13 cellular contexts compared by ENCODE assay signal in the genomic region with DNA sequence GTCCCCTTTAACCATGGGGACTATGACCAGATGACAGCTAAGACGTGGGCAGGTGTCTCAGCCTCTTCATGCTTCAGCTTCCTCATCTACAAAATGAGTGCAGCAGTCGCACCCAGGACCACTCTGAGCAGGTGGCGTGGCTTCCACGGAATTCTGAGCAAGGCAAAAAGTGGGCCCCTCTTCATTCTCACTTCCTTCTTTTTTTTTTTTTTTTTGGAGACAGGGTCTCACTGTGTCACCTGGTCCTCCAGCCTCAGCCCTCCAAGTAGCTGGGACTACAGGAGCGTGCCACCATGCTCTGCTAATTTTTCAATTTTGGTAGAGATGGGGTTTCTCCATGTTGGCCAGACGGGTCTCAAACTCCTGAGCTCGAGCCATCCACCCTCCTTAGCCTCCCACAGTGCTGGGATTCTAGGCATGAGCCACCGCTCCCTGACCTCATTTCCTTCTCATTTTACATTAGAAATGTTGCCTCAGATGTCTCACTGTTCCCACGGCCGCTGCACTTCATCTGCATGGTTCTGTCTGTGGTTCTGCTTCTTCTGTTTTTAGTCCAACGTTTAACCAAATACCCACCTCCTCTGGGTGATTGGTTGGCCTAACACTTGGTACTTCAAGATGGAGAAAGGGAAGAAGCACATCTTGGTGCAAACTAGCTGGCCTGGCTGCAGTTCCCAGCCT. TPM values are rescaled to one million over a fixed set of nuclear protein-coding genes. Genes with fewer than 3 reads are reported as not detected.
DNase-seq lines count a peak whose midpoint lies in the region; ATAC-seq, FAIRE-seq and TF ChIP-seq lines count a peak whose summit lies in the region.
"Had no signal": no experiment of that assay in that cellular context is flagged by ENCODE, and none has a peak within 500 bp of the region (broad histone marks: within the 10 kb centered on the region; RNA-seq: fewer than 3 reads in every experiment).

No MANE protein-coding gene starts in this region.

- H4K20me1 ChIP-seq in astrocyte (ENCODE audit: insufficient read depth, low read length), result no peaks in the 10 kb centered on the region

- peak overlapping the region; percentile 54 for H2AFZ ChIP-seq in astrocyte (ENCODE audit: low read depth, low read length)

- CTCF ChIA-PET in activated CD4-positive, alpha-beta T cell treated with anti-CD3 and anti-CD28 coated beads for 36 hours (lab: Charles Lee), result interaction anchor here (1.0 kb wide), 1 partner anchor 11 kb away, joined by 5 read pairs; no protein-coding TSS in a partner anchor

- no peaks in the 10 kb centered on the region for H3K9me3 Mint-ChIP-seq in activated CD4-positive, alpha-beta T cell treated with anti-CD3 and anti-CD28 coated beads for 36 hours (ENCODE audit: low read depth)
- peaks cover 1% of the 10 kb centered on the region for H3K9me3 Mint-ChIP-seq in astrocyte (ENCODE audit: unreplicated experiment)

- intact Hi-C loops in activated CD4-positive, alpha-beta T cell treated with anti-CD3 and anti-CD28 coated beads for 36 hours (cut with DNase I, micrococcal nuclease), result no loop called here
- intact Hi-C loops in spleen (cut with DNase I; ENCODE audit: low total_unique reads), result no loop called here

- 29 to 34% (median 32%) methylated on average over 11 of the region's 11 CpGs for WGBS in spleen, 5 donors

- POLR2A ChIA-PET in activated CD4-positive, alpha-beta T cell treated with anti-CD3 and anti-CD28 coated beads for 36 hours (lab: Charles Lee), result no interaction called here

- H3K4me3 ChIP-seq in HL-60 (replicated peaks; ENCODE audit: insufficient read depth, low read length) (no peak overlapping the region), astrocyte (ENCODE audit: insufficient read depth, low read depth, low read length) (no peak overlapping the region), spleen (peak overlapping the region in 1 of 8 donors; percentile 18)
- H3K4me3 ChIP-seq: right atrium auricular region had no signal

- no peak for TF ChIP-seq POLR2A in spleen (IDR thresholded peaks at IDR 0.05)

- H3K27me3 ChIP-seq in HL-60 (ENCODE audit: insufficient read depth, poor library complexity, severe bottlenecking) (no peaks in the 10 kb centered on the region), astrocyte (ENCODE audit: insufficient read depth, low read length) (no peaks in the 10 kb centered on the region), spleen (replicated peaks in 1 of 7) (no peaks in the 10 kb centered on the region)
- H3K27me3 ChIP-seq: right atrium auricular region had no signal

- H3K9ac ChIP-seq in astrocyte (ENCODE audit: low read length), result no peak overlapping the region

- H3K4me3 Mint-ChIP-seq in activated CD4-positive, alpha-beta T cell treated with anti-CD3 and anti-CD28 coated beads for 36 hours, result no peak overlapping the region
- H3K4me3 Mint-ChIP-seq in astrocyte (ENCODE audit: unreplicated experiment), result no peak overlapping the region

- no peaks in the 10 kb centered on the region for H3K9me3 ChIP-seq in astrocyte (ENCODE audit: insufficient read depth, low read depth, low read length)
- H3K9me3 ChIP-seq in spleen, result no peaks in the 10 kb centered on the region
- H3K9me3 ChIP-seq: right atrium auricular region had no signal

- in situ Hi-C loops in G401 (cut with HindIII; ENCODE audit: low sequenced_read_pairs), result no loop called here

- no peaks in the 10 kb centered on the region for H3K79me2 ChIP-seq in astrocyte (ENCODE audit: insufficient read depth, low read length)

- H3K4me2 ChIP-seq in astrocyte (ENCODE audit: low read length), result no peak overlapping the region

- peaks cover 12% of the 10 kb centered on the region for H3K4me1 Mint-ChIP-seq in activated CD4-positive, alpha-beta T cell treated with anti-CD3 and anti-CD28 coated beads for 36 hours
- peaks cover 1% of the 10 kb centered on the region for H3K4me1 Mint-ChIP-seq in astrocyte (ENCODE audit: low read depth, unreplicated experiment)

- DNase-seq in activated CD4-positive, alpha-beta T cell treated with anti-CD3 and anti-CD28 coated beads for 36 hours, result peak; percentile 40
- no peak for DNase-seq in activated CD4-positive, alpha-beta T cell treated with anti-CD3 and anti-CD28 coated beads, Interleukin-2, amount 50 U/mL, for 4 hours
- DNase-seq in HL-60 (ENCODE audit: low read depth in 1 of 2, low spot score in 1 of 2) (peak; percentile 35 to 67), astrocyte (ENCODE audit: low read depth) (no peak), spleen (peak; percentile 82), G401 (ENCODE audit: low spot score) (no peak), DMS 273 (lab: John Stamatoyannopoulos, UW; ENCODE audit: unreplicated experiment) (no peak), T-helper 2 cell (no peak)
- DNase-seq: activated CD4-positive, alpha-beta T cell treated with anti-CD3 and anti-CD28 coated beads for 1 hour; left ventricle myocardium superior; NCI-H748 treated with DMSO at 0.1 percent for 48 hours had no signal

- H3K27ac ChIP-seq in HL-60 (replicated peaks) (no peak overlapping the region), astrocyte (ENCODE audit: low read depth, low read length) (peak overlapping the region; percentile 1), spleen (peak overlapping the region in 6 of 8 donors; percentile 9 to 66 (median 58))
- H3K27ac ChIP-seq: right atrium auricular region had no signal

- H3K4me1 ChIP-seq in astrocyte (ENCODE audit: insufficient read depth, low read length) (peaks cover 2% of the 10 kb centered on the region), spleen (peaks cover 5 to 58% (median 26%) of the 10 kb centered on the region in 6 donors)
- H3K4me1 ChIP-seq: right atrium auricular region had no signal

- no peak for FAIRE-seq in astrocyte (lab: Jason Lieb, UNC)
- FAIRE-seq: A204.1 had no signal

- TF ChIP-seq CTCF in HL-60 (IDR thresholded peaks at IDR 0.05; ENCODE audit: insufficient read depth, low read length), result no peak
- TF ChIP-seq CTCF in astrocyte (IDR thresholded peaks at IDR 0.05; ENCODE audit: insufficient read depth, low read depth, low read length), result no peak
- TF ChIP-seq CTCF in spleen (IDR thresholded peaks at IDR 0.05 in 8 of 11, conservative IDR thresholded peaks at IDR 0.05 in 3 of 11), result no peak

- H3K27ac Mint-ChIP-seq in activated CD4-positive, alpha-beta T cell treated with anti-CD3 and anti-CD28 coated beads for 36 hours, result no peak overlapping the region
- no peak overlapping the region for H3K27ac Mint-ChIP-seq in astrocyte (ENCODE audit: unreplicated experiment)

- H3K36me3 ChIP-seq in astrocyte (ENCODE audit: insufficient read depth, low read length) (no peaks in the 10 kb centered on the region), spleen (no peaks in the 10 kb centered on the region)
- H3K36me3 ChIP-seq: right atrium auricular region had no signal

- no peaks in the 10 kb centered on the region for H3K27me3 Mint-ChIP-seq in activated CD4-positive, alpha-beta T cell treated with anti-CD3 and anti-CD28 coated beads for 36 hours
- no peaks in the 10 kb centered on the region for H3K27me3 Mint-ChIP-seq in astrocyte (ENCODE audit: low read depth, unreplicated experiment)

- ATAC-seq in activated CD4-positive, alpha-beta T cell treated with anti-CD3 and anti-CD28 coated beads for 36 hours, result peak; percentile 68
- ATAC-seq: left ventricle myocardium superior had no signal

- no peaks in the 10 kb centered on the region for H3K36me3 Mint-ChIP-seq in activated CD4-positive, alpha-beta T cell treated with anti-CD3 and anti-CD28 coated beads for 36 hours (ENCODE audit: low read depth)
- peaks cover 4% of the 10 kb centered on the region for H3K36me3 Mint-ChIP-seq in astrocyte (ENCODE audit: low read depth, unreplicated experiment)

RNA-seq across cellular contexts. Expression of gene BCL7A, which starts 41.3 kb away (rescaled TPM):
- total RNA-seq in activated CD4-positive, alpha-beta T cell treated with anti-CD3 and anti-CD28 coated beads for 36 hours, result 1 to 10 TPM; 6.4 to 6.6 TPM
- total RNA-seq in astrocyte, result 8.5 and 9.6 TPM in 2 replicates
- total RNA-seq in spleen, result 10 to 100 TPM in 1 of 7 donors, 1 to 10 TPM in 6; 4.2 to 10.1 (median 8.1) TPM
- polyA plus RNA-seq in spleen, result 1 to 10 TPM; 2.5 to 4.8 (median 3.8) TPM
- 10.6 and 16.1 TPM in 2 replicates for total RNA-seq in G401 (2014; rRNA removed; shearing (Covaris generic))

Comparison
In these comparisons a context has a peak if more than half of its experiments do, and no peak if none do; other contexts are left out.
1. DNase-seq: peak in activated CD4-positive, alpha-beta T cell treated with anti-CD3 and anti-CD28 coated beads for 36 hours (single experiment), HL-60 (2 of 2) and spleen (single experiment); none in activated CD4-positive, alpha-beta T cell treated with anti-CD3 and anti-CD28 coated beads, Interleukin-2, amount 50 U/mL, for 4 hours (0 of 2), astrocyte (single experiment), G401 (single experiment), DMS 273 (single experiment) and T-helper 2 cell (0 of 5).